Comparison of ENCODE assay signal across 8 cellular contexts in genomic region chr4:87848622-87849351, GRCh38. TPM values are rescaled to one million over a fixed set of nuclear protein-coding genes. Genes with fewer than 3 reads are reported as not detected.
DNase-seq lines count a peak whose midpoint lies in the region; ATAC-seq, FAIRE-seq and TF ChIP-seq lines count a peak whose summit lies in the region.
"Had no signal": no experiment of that assay in that cellular context is flagged by ENCODE, and none has a peak within 500 bp of the region (broad histone marks: within the 10 kb centered on the region; RNA-seq: fewer than 3 reads in every experiment).

No MANE protein-coding gene starts in this region.

- ATAC-seq in GM21529 (IDR thresholded peaks at IDR 0.05; ENCODE audit: unreplicated experiment): peak; percentile 84

- no peak overlapping the region for H3K9ac ChIP-seq in KMS-11

- CTCF ChIA-PET in MCF 10A (lab: Yijun Ruan, JAX): interaction anchor here (0.6 to 4.8 kb wide), 71 partner anchors 10 to 636 kb away, joined by 3 to 75 read pairs (median 5); partner anchors contain the start of genes HERC6, NUDT9, SPARCL1 and SPP1

- TF ChIP-seq CTCF in KMS-11 (conservative IDR thresholded peaks at IDR 0.05; ENCODE audit: low read depth, low read length) (peak; percentile 89), MCF 10A (IDR thresholded peaks at IDR 0.05; ENCODE audit: unreplicated experiment) (peak; percentile 39)

- H3K4me2 ChIP-seq in KMS-11: peak overlapping the region; percentile 73

- no peaks in the 10 kb centered on the region for H3K9me3 ChIP-seq in small intestine (ENCODE audit: control insufficient read depth, low read depth)

- H3K27ac Mint-ChIP-seq in MCF 10A (ENCODE audit: low read depth, unreplicated experiment) (no peak overlapping the region), immature natural killer cell (no peak overlapping the region)

- peaks cover 14% of the 10 kb centered on the region for H3K4me1 ChIP-seq in KMS-11 (ENCODE audit: low read depth, poor library complexity, severe bottlenecking)
- H3K4me1 ChIP-seq in small intestine (ENCODE audit: control insufficient read depth in 2 of 2, insufficient read depth in 1 of 2, low read depth in 1 of 2, low read length in 1 of 2): no peaks in the 10 kb centered on the region

- H3K27me3 Mint-ChIP-seq in MCF 10A (ENCODE audit: insufficient read depth, unreplicated experiment) (no peaks in the 10 kb centered on the region), immature natural killer cell (ENCODE audit: low read depth in 3 of 3) (peaks cover 2 to 6% (median 3%) of the 10 kb centered on the region in 3 donors)

- DNase-seq in GDM1 (lab: John Stamatoyannopoulos, UW) (peak; percentile 41), SHP77 treated with DMSO at 0.1 percent for 48 hours (lab: John Stamatoyannopoulos, UW) (peak; percentile 46), MCF 10A (ENCODE audit: unreplicated experiment) (peak; percentile 72), immature natural killer cell (peak in 2 of 3 donors; percentile 24 to 31), small intestine (peak; percentile 42)

- H2AFZ ChIP-seq in KMS-11 (ENCODE audit: low read depth): peak overlapping the region; percentile 68

- intact Hi-C loops in MCF 10A (cut with micrococcal nuclease): loop anchor here (1.0 to 10.0 kb wide), 6 partner anchors 169 to 694 kb away; no protein-coding TSS in a partner anchor

- H3K27ac ChIP-seq in KMS-11: no peak overlapping the region
- no peak overlapping the region for H3K27ac ChIP-seq in small intestine (ENCODE audit: low read depth in 1 of 2, low read length in 1 of 2)
- H3K27ac ChIP-seq: epithelial cell of prostate had no signal

- H3K36me3 Mint-ChIP-seq in MCF 10A (ENCODE audit: insufficient read depth, unreplicated experiment): no peaks in the 10 kb centered on the region
- H3K36me3 Mint-ChIP-seq in immature natural killer cell: no peaks in the 10 kb centered on the region

- no peak for FAIRE-seq in small intestine (lab: Jason Lieb, UNC)

- H3K4me3 Mint-ChIP-seq in MCF 10A (ENCODE audit: unreplicated experiment) (peak overlapping the region; percentile 20), immature natural killer cell (peak overlapping the region in 3 of 5 donors; percentile 19 to 57 (median 46))

- H3K4me3 ChIP-seq in KMS-11 (IDR thresholded peaks at IDR 0.05; ENCODE audit: insufficient read depth, low read depth, low read length) (peak overlapping the region; percentile 57), small intestine (ENCODE audit: low read depth in 1 of 2, low read length in 2 of 2) (no peak overlapping the region)

- H3K27me3 ChIP-seq in KMS-11 (ENCODE audit: insufficient read depth, low read depth) (no peaks in the 10 kb centered on the region), small intestine (ENCODE audit: control insufficient read depth in 2 of 2, insufficient read depth in 2 of 2, low read length in 2 of 2) (no peaks in the 10 kb centered on the region)

- H3K4me1 Mint-ChIP-seq in MCF 10A (ENCODE audit: insufficient read depth, unreplicated experiment) (peaks cover 25% of the 10 kb centered on the region), immature natural killer cell (peaks cover 4 to 16% of the 10 kb centered on the region in 2 donors)

- 9 to 16% (median 13%) methylated on average over 15 of the region's 15 CpGs for WGBS in small intestine, 3 donors

- BruUV-seq in MCF 10A (replicated peaks; lab: Mats Ljungman, UMichigan): no TSS peak

- H4K20me1 ChIP-seq in KMS-11 (ENCODE audit: insufficient read depth): no peaks in the 10 kb centered on the region

- POLR2A ChIA-PET in MCF 10A (lab: Yijun Ruan, JAX): interaction anchor here (0.6 to 3.0 kb wide), 10 partner anchors 15 to 574 kb away, joined by 3 to 16 read pairs (median 4); partner anchors contain the start of gene SPP1

- H3K9me3 Mint-ChIP-seq in MCF 10A (ENCODE audit: unreplicated experiment): no peaks in the 10 kb centered on the region
- H3K9me3 Mint-ChIP-seq in immature natural killer cell: no peaks in the 10 kb centered on the region

- H3K36me3 ChIP-seq in KMS-11 (ENCODE audit: insufficient read depth) (no peaks in the 10 kb centered on the region), small intestine (ENCODE audit: control insufficient read depth in 2 of 2, insufficient read depth in 2 of 2, low read length in 2 of 2) (no peaks in the 10 kb centered on the region)

- no peaks in the 10 kb centered on the region for H3K79me2 ChIP-seq in KMS-11 (ENCODE audit: insufficient read depth, low read depth)

RNA-seq across cellular contexts. Expression of gene MEPE, which starts 16.0 kb away (rescaled TPM):
- not detected in 2 replicates for total RNA-seq in MCF 10A (2022)
- not detected for polyA plus RNA-seq in immature natural killer cell
- not detected for polyA plus RNA-seq in small intestine

RNA-seq across cellular contexts. Expression of gene IBSP, which starts 49.4 kb away (rescaled TPM):
- total RNA-seq in MCF 10A (2022): not detected in 2 replicates
- not detected for polyA plus RNA-seq in immature natural killer cell
- not detected for polyA plus RNA-seq in small intestine
